10 cellular contexts compared by ENCODE assay signal in the genomic region with DNA sequence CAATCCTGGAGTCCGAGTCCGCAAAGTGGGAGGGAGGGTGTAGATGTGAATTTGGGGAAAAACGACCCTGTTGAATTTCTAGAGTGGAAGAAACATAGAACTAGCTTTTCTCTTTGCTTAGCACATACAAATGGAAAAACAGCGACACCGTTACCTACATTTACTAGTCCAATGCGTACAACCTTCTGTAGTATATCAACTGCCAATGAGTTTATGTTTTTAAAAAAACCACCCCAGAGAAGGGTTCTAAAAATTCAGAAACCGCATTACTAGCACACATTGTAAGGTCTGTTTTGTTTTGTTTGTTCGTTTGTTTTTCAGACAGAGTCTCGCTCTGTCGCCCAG. TPM values are rescaled to one million over a fixed set of nuclear protein-coding genes. Genes with fewer than 3 reads are reported as not detected.
DNase-seq lines count a peak whose midpoint lies in the region; ATAC-seq, FAIRE-seq and TF ChIP-seq lines count a peak whose summit lies in the region.
"Had no signal": no experiment of that assay in that cellular context is flagged by ENCODE, and none has a peak within 500 bp of the region (broad histone marks: within the 10 kb centered on the region; RNA-seq: fewer than 3 reads in every experiment).

No MANE protein-coding gene starts in this region.

- H3K4me1 ChIP-seq in kidney (ENCODE audit: control insufficient read depth in 1 of 2, insufficient read depth in 1 of 2, low read depth in 1 of 2, low read length in 2 of 2), result no peaks in the 10 kb centered on the region
- no peaks in the 10 kb centered on the region for H3K4me1 ChIP-seq in testis

- H3K27me3 Mint-ChIP-seq in activated CD4-positive, alpha-beta memory T cell treated with anti-CD3 and anti-CD28 coated beads for 36 hours, result no peaks in the 10 kb centered on the region

- H3K9me3 ChIP-seq in kidney (ENCODE audit: control insufficient read depth in 1 of 2, low read length in 2 of 2) (no peaks in the 10 kb centered on the region), testis (no peaks in the 10 kb centered on the region)

- TF ChIP-seq POLR2A in testis (IDR thresholded peaks at IDR 0.05), result no peak

- H3K9me3 Mint-ChIP-seq in activated CD4-positive, alpha-beta memory T cell treated with anti-CD3 and anti-CD28 coated beads for 36 hours, result peaks cover 7% of the 10 kb centered on the region

- DNase-seq in activated CD4-positive, alpha-beta memory T cell treated with anti-CD3 and anti-CD28 coated beads for 36 hours, result no peak
- DNase-seq in kidney (no peak), testis (no peak), SK-N-DZ (ENCODE audit: low spot score) (no peak), pons (ENCODE audit: low spot score) (no peak)

- no peak for FAIRE-seq in kidney (lab: Jason Lieb, UNC)

- H3K36me3 ChIP-seq in kidney (ENCODE audit: control insufficient read depth in 1 of 2, insufficient read depth in 2 of 2, low read length in 2 of 2), result peaks cover 0 to 2% of the 10 kb centered on the region in 2 donors
- no peaks in the 10 kb centered on the region for H3K36me3 ChIP-seq in testis (ENCODE audit: low read depth, missing control alignments)

- CTCF ChIA-PET in activated CD4-positive, alpha-beta memory T cell treated with anti-CD3 and anti-CD28 coated beads for 36 hours (lab: Charles Lee), result no interaction called here

- peak overlapping the region; percentile 94 for H3K27ac Mint-ChIP-seq in activated CD4-positive, alpha-beta memory T cell treated with anti-CD3 and anti-CD28 coated beads for 36 hours

- peak overlapping the region; percentile 89 for H3K4me3 Mint-ChIP-seq in activated CD4-positive, alpha-beta memory T cell treated with anti-CD3 and anti-CD28 coated beads for 36 hours

- no peaks in the 10 kb centered on the region for H3K27me3 ChIP-seq in testis

- 13 to 15% methylated on average over 10 of the region's 10 CpGs for WGBS in testis, 2 donors

- peaks cover 24% of the 10 kb centered on the region for H3K4me1 Mint-ChIP-seq in activated CD4-positive, alpha-beta memory T cell treated with anti-CD3 and anti-CD28 coated beads for 36 hours (ENCODE audit: low read depth)

- H3K36me3 Mint-ChIP-seq in activated CD4-positive, alpha-beta memory T cell treated with anti-CD3 and anti-CD28 coated beads for 36 hours, result peaks cover 12% of the 10 kb centered on the region

- ATAC-seq in GM18502 (IDR thresholded peaks at IDR 0.05; ENCODE audit: poor library complexity, unreplicated experiment), result peak; percentile 33
- peak; percentile 21 for ATAC-seq in HG02759 (IDR thresholded peaks at IDR 0.05; ENCODE audit: unreplicated experiment)
- ATAC-seq in HG02642 (IDR thresholded peaks at IDR 0.05; ENCODE audit: poor library complexity, unreplicated experiment), result no peak

- peak overlapping the region; percentile 59 to 87 for H3K9ac ChIP-seq in kidney (ENCODE audit: low read length in 2 of 2)

- POLR2A ChIA-PET in activated CD4-positive, alpha-beta memory T cell treated with anti-CD3 and anti-CD28 coated beads for 36 hours (lab: Charles Lee), result interaction anchor here (1.4 kb wide), 1 partner anchor 59 kb away, joined by 4 read pairs; a partner anchor contains a TSS

- H3K27ac ChIP-seq in kidney (ENCODE audit: low read depth in 2 of 2, low read length in 2 of 2) (peak overlapping the region; percentile 93), testis (peak overlapping the region; percentile 79)

- TF ChIP-seq CTCF in kidney (IDR thresholded peaks at IDR 0.05; ENCODE audit: borderline replicate concordance, extremely low read depth, insufficient read depth) (no peak), testis (IDR thresholded peaks at IDR 0.05) (no peak)

- H3K4me3 ChIP-seq in kidney (ENCODE audit: low read length in 2 of 2), result peak overlapping the region; percentile 85 to 94
- H3K4me3 ChIP-seq in testis, result peak overlapping the region; percentile 67 to 85

- intact Hi-C loops in activated CD4-positive, alpha-beta memory T cell treated with anti-CD3 and anti-CD28 coated beads for 36 hours (cut with micrococcal nuclease), result loop anchor here (1.0 to 10.0 kb wide), 5 partner anchors 61 to 1289 kb away; a partner anchor contains a TSS
- intact Hi-C loops in kidney (cut with DNase I), result no loop called here
- intact Hi-C loops in testis (cut with DNase I; ENCODE audit: low total_unique reads), result no loop called here

RNA-seq across cellular contexts. Expression of a gene that starts 0.3 kb away (rescaled TPM):
- 10 to 100 TPM; 56.8 TPM for total RNA-seq in activated CD4-positive, alpha-beta memory T cell treated with anti-CD3 and anti-CD28 coated beads for 36 hours
- total RNA-seq in kidney (61.6 TPM), testis (100 to 1,000 TPM; 109 to 119 TPM)
- polyA plus RNA-seq in kidney (ENCODE audit: insufficient read depth, low read depth, low replicate concordance) (20.7 TPM), testis (ENCODE audit: insufficient read depth, low read depth, low replicate concordance) (176 TPM)
- polyA plus RNA-seq in SK-N-DZ (2014; cell fraction: cytosol; rRNA removed), result 38.1 and 43.7 TPM in 2 replicates
- 63.3 and 80.6 TPM in 2 replicates for polyA plus RNA-seq in SK-N-DZ (2014; cell fraction: nucleus; rRNA removed)

RNA-seq across cellular contexts. Expression of a gene that starts 45.6 kb away (rescaled TPM):
- not detected for total RNA-seq in activated CD4-positive, alpha-beta memory T cell treated with anti-CD3 and anti-CD28 coated beads for 36 hours
- total RNA-seq in kidney (not detected), testis (1 to 10 TPM; 5.1 to 6.9 TPM)
- polyA plus RNA-seq in kidney (ENCODE audit: insufficient read depth, low read depth, low replicate concordance) (not detected), testis (ENCODE audit: insufficient read depth, low read depth, low replicate concordance) (9.2 TPM)
- polyA plus RNA-seq in SK-N-DZ (2014; cell fraction: cytosol; rRNA removed), result not detected in 2 replicates
- polyA plus RNA-seq in SK-N-DZ (2014; cell fraction: nucleus; rRNA removed), result not detected in 2 replicates
- total RNA-seq: activated CD8-positive, alpha-beta memory T cell treated with anti-CD3 and anti-CD28 coated beads for 36 hours; subcutaneous adipose tissue had no signal

RNA-seq across cellular contexts. Expression of a gene that starts 59.2 kb away (rescaled TPM):
- 100 to 1,000 TPM; 141 to 148 TPM for total RNA-seq in activated CD4-positive, alpha-beta memory T cell treated with anti-CD3 and anti-CD28 coated beads for 36 hours
- 32.9 TPM for total RNA-seq in kidney
- polyA plus RNA-seq in kidney (ENCODE audit: insufficient read depth, low read depth, low replicate concordance), result 28.4 TPM
- total RNA-seq in testis, result 10 to 100 TPM; 45.7 to 48.1 TPM
- polyA plus RNA-seq in testis (ENCODE audit: insufficient read depth, low read depth, low replicate concordance), result 58.3 TPM
- 113 and 154 TPM in 2 replicates for polyA plus RNA-seq in SK-N-DZ (2014; cell fraction: cytosol; rRNA removed)
- 181 and 208 TPM in 2 replicates for polyA plus RNA-seq in SK-N-DZ (2014; cell fraction: nucleus; rRNA removed)
